ENCODE assay signal across 20 cellular contexts in the genomic region with DNA sequence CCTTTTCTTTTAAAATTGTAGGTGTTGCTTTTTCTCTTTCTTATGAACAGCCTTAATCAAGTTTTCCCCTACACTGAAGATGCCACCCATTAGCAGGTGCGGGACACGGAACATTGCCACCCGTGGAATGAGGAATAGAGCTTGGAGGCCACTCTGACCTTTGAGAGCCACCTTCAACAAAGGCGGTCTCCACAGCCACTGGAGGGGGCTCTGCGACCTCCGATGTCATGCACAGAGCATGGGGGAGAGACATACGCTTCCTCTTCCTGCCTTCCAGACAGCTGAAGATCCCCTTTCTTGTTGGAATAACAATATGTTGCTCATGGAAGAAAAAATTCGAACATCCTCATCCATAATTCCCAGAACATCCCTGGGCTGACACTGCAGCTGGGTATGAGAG. TPM values are rescaled to one million over a fixed set of nuclear protein-coding genes. Genes with fewer than 3 reads are reported as not detected.
"Had no signal": no experiment of that assay in that cellular context is flagged by ENCODE, and none has a peak within 500 bp of the region (broad histone marks: within the 10 kb centered on the region; RNA-seq: fewer than 3 reads in every experiment).

No MANE protein-coding gene starts in this region.

- H3K27ac Mint-ChIP-seq: activated CD4-positive, alpha-beta T cell treated with anti-CD3 and anti-CD28 coated beads for 36 hours; activated CD8-positive, alpha-beta T cell treated with anti-CD3 and anti-CD28 coated beads for 36 hours; activated T-cell treated with anti-CD3 and anti-CD28 coated beads, Interleukin-2, amount 50 U/mL, for 72 hours; activated T-helper 2 cell treated with anti-CD3 and anti-CD28 coated beads, Interferon-gamma antibody, Interleukin-2, Interleukin-4, amounts not matched to agents 10 μg/mL and 5 μg/mL and 100 μg/mL, durations not matched to agents 14 hours and 24 hours and 36 hours; brain had no signal

- H3K9me3 Mint-ChIP-seq: central memory CD8-positive, alpha-beta T cell had no signal

- ATAC-seq: activated CD4-positive, alpha-beta T cell treated with anti-CD3 and anti-CD28 coated beads for 36 hours; activated CD8-positive, alpha-beta T cell treated with anti-CD3 and anti-CD28 coated beads for 36 hours; activated T-cell treated with anti-CD3 and anti-CD28 coated beads, Interleukin-2, amount 50 U/mL, for 72 hours had no signal

- H3K4me3 Mint-ChIP-seq: activated CD4-positive, alpha-beta T cell treated with anti-CD3 and anti-CD28 coated beads for 36 hours; activated CD8-positive, alpha-beta T cell treated with anti-CD3 and anti-CD28 coated beads for 36 hours; activated T-cell treated with anti-CD3 and anti-CD28 coated beads, Interleukin-2, amount 50 U/mL, for 72 hours; brain; central memory CD8-positive, alpha-beta T cell had no signal

- DNase-seq: activated CD4-positive, alpha-beta T cell treated with anti-CD3 and anti-CD28 coated beads for 36 hours; activated CD8-positive, alpha-beta memory T cell treated with anti-CD3 and anti-CD28 coated beads, Interleukin-2, amount 50 U/mL, for 4 hours; activated CD8-positive, alpha-beta T cell treated with anti-CD3 and anti-CD28 coated beads for 36 hours; activated naive CD4-positive, alpha-beta T cell treated with anti-CD3 and anti-CD28 coated beads, Interleukin-2, amount 50 U/mL, for 16 hours; activated T-cell treated with anti-CD3 and anti-CD28 coated beads, Interleukin-2, amount 50 U/mL, for 72 hours; amygdala; NCI-H1105 treated with DMSO at 0.1 percent for 48 hours; NCI-H146; NCI-H187 treated with DMSO at 0.1 percent for 48 hours; NCI-H2171; NCI-H226; NCI-H526; SIG-M5; T-helper 1 cell had no signal

- H3K4me1 Mint-ChIP-seq: activated CD4-positive, alpha-beta T cell treated with anti-CD3 and anti-CD28 coated beads for 36 hours; brain; central memory CD8-positive, alpha-beta T cell had no signal

- H3K27ac ChIP-seq: VCaP had no signal

RNA-seq across cellular contexts. Expression of a gene that starts 39.1 kb away (rescaled TPM):
- total RNA-seq: activated CD4-positive, alpha-beta T cell treated with anti-CD3 and anti-CD28 coated beads for 36 hours; RPMI7951; T-helper 2 cell treated with Interferon-gamma antibody and Interleukin-4, amounts not matched to agents 100 ng/mL and 5 ng/mL, for 36 hours had no signal
